8 cellular contexts compared by ENCODE assay signal in genomic region chr11:111878766-111879636, GRCh38. TPM values are rescaled to one million over a fixed set of nuclear protein-coding genes. Genes with fewer than 3 reads are reported as not detected.
DNase-seq lines count a peak whose midpoint lies in the region; ATAC-seq and TF ChIP-seq lines count a peak whose summit lies in the region.

Gene CFAP68, plus strand, starts transcription at chr11:111879541. Its CDS starts 20 bp downstream, at chr11:111879561.
Gene FDXACB1, minus strand, starts transcription at chr11:111879165. Its CDS starts 33 bp downstream, at chr11:111879132.

- peak within 1 kb of the TSS; percentile 94 for H3K4me3 Mint-ChIP-seq in progenitor cell of endocrine pancreas (ENCODE audit: low read depth)

- no peaks in the 10 kb centered on the region for H3K9me3 ChIP-seq in left ventricle myocardium inferior (replicated peaks)

- H3K36me3 ChIP-seq in left ventricle myocardium inferior (peaks cover 10% of the 10 kb centered on the region), urinary bladder (ENCODE audit: insufficient read depth) (no peaks in the 10 kb centered on the region)

- H3K9me3 Mint-ChIP-seq in progenitor cell of endocrine pancreas (ENCODE audit: low read depth): no peaks in the 10 kb centered on the region

- H3K4me3 ChIP-seq in left ventricle myocardium inferior: peak within 1 kb of the TSS; percentile 76
- H3K4me3 ChIP-seq in urinary bladder (ENCODE audit: low read depth, low read length): peak within 1 kb of the TSS; percentile 47

- H3K27ac ChIP-seq in left ventricle myocardium inferior (replicated peaks): peak within 1 kb of the TSS; percentile 96
- peak within 1 kb of the TSS; percentile 90 for H3K27ac ChIP-seq in urinary bladder (ENCODE audit: low read depth)

- WGBS in urinary bladder: under 1% methylated on average over 58 of the region's 58 CpGs

- H3K27me3 Mint-ChIP-seq in progenitor cell of endocrine pancreas: no peaks in the 10 kb centered on the region

- H3K4me1 ChIP-seq in left ventricle myocardium inferior: peaks cover 20% of the 10 kb centered on the region
- H3K4me1 ChIP-seq in urinary bladder (ENCODE audit: insufficient read depth): no peaks in the 10 kb centered on the region

- DNase-seq in GM13976 (ENCODE audit: low spot score): peak; percentile 93
- DNase-seq in NCI-H146 (lab: John Stamatoyannopoulos, UW): peak; percentile 97
- peak; percentile 90 to 96 (median 95) for DNase-seq in T-helper 1 cell
- peak; percentile 96 for DNase-seq in amniotic stem cell (lab: John Stamatoyannopoulos, UW)
- DNase-seq in left ventricle myocardium inferior: peak; percentile 95
- DNase-seq in progenitor cell of endocrine pancreas (ENCODE audit: low spot score, unreplicated experiment): peak; percentile 97

- H3K4me1 Mint-ChIP-seq in progenitor cell of endocrine pancreas (ENCODE audit: low read depth): peaks cover 10% of the 10 kb centered on the region

- no peaks in the 10 kb centered on the region for H3K27me3 ChIP-seq in left ventricle myocardium inferior (ENCODE audit: low read depth)

- TF ChIP-seq CTCF in GM13976 (IDR thresholded peaks at IDR 0.05; ENCODE audit: borderline replicate concordance, control extremely low read depth, extremely low read depth, insufficient read depth, missing control alignments) (peak; percentile 89), left ventricle myocardium inferior (IDR thresholded peaks at IDR 0.05; ENCODE audit: borderline replicate concordance) (peak; percentile 96), progenitor cell of endocrine pancreas (IDR thresholded peaks at IDR 0.05; ENCODE audit: unreplicated experiment) (peak; percentile 95)

- peak within 1 kb of the TSS; percentile 100 for H3K27ac Mint-ChIP-seq in progenitor cell of endocrine pancreas

- in situ Hi-C loops in GM13976 (cut with MboI; ENCODE audit: low sequenced_read_pairs, unreplicated experiment): no loop called here

- intact Hi-C loops in left ventricle myocardium inferior (cut with micrococcal nuclease): no loop called here

- peak; percentile 85 for ATAC-seq in HG02870 (IDR thresholded peaks at IDR 0.05; ENCODE audit: unreplicated experiment)

- H3K36me3 Mint-ChIP-seq in progenitor cell of endocrine pancreas (ENCODE audit: insufficient read depth): peaks cover 4% of the 10 kb centered on the region

RNA-seq across cellular contexts. Expression of gene CFAP68, which starts in this region (rescaled TPM):
- 26.0 TPM for total RNA-seq in left ventricle myocardium inferior
- total RNA-seq in progenitor cell of endocrine pancreas: 25.7 and 28.4 TPM in 2 replicates
- 13.1 TPM for total RNA-seq in urinary bladder
- 17.9 TPM for polyA plus RNA-seq in urinary bladder

RNA-seq across cellular contexts. Expression of gene FDXACB1, which starts in this region (rescaled TPM):
- total RNA-seq in left ventricle myocardium inferior (0.93 TPM), progenitor cell of endocrine pancreas (2.8 and 3.0 TPM in 2 replicates), urinary bladder (4.2 TPM)
- 1.5 TPM for polyA plus RNA-seq in urinary bladder

Comparison
In these comparisons a context has a peak if more than half of its experiments do, and no peak if none do; other contexts are left out.
1. Peak in every context shown above with its lines: DNase-seq, ATAC-seq, H3K4me3 ChIP-seq and H3K27ac ChIP-seq.